15 cellular contexts compared by ENCODE assay signal in genomic region chr6:31035862-31036497, GRCh38. TPM values are rescaled to one million over a fixed set of nuclear protein-coding genes. Genes with fewer than 3 reads are reported as not detected.
"Had no signal": no experiment of that assay in that cellular context is flagged by ENCODE, and none has a peak within 500 bp of the region (broad histone marks: within the 10 kb centered on the region; RNA-seq: fewer than 3 reads in every experiment).

No MANE protein-coding gene starts in this region.

- H3K4me3 Mint-ChIP-seq: activated naive CD4-positive, alpha-beta T cell treated with anti-CD3 and anti-CD28 coated beads, Interleukin-2, amount 10 ng/mL, durations not matched to agents 7 days and 5 days; naive thymus-derived CD4-positive, alpha-beta T cell; stimulated activated effector memory CD8-positive, alpha-beta T cell treated with anti-CD3 and anti-CD28 coated beads, Interleukin-12 subunit alpha, Interleukin-12 subunit beta, amount 100 ng/mL, for 72 hours; T-helper 1 cell treated with Interleukin-12 subunit alpha and Interleukin-12 subunit beta and Interleukin-4 antibody, amounts not matched to agents 30 μg/mL and 1 μg/mL, for 36 hours had no signal

- H3K4me3 ChIP-seq: adrenal gland, right atrium auricular region, tibial artery had no signal

- H3K36me3 Mint-ChIP-seq: activated naive CD4-positive, alpha-beta T cell treated with anti-CD3 and anti-CD28 coated beads, Interleukin-2, amount 10 ng/mL, durations not matched to agents 7 days and 5 days; naive thymus-derived CD4-positive, alpha-beta T cell; stimulated activated effector memory CD8-positive, alpha-beta T cell treated with anti-CD3 and anti-CD28 coated beads, Interleukin-12 subunit alpha, Interleukin-12 subunit beta, amount 100 ng/mL, for 72 hours had no signal

- H3K4me1 ChIP-seq: adrenal gland, right atrium auricular region, tibial artery had no signal

- H3K27ac Mint-ChIP-seq: activated naive CD4-positive, alpha-beta T cell treated with anti-CD3 and anti-CD28 coated beads, Interleukin-2, amount 10 ng/mL, durations not matched to agents 7 days and 5 days; activated T-helper 2 cell treated with anti-CD3 and anti-CD28 coated beads, Interferon-gamma antibody, Interleukin-2, Interleukin-4, amounts not matched to agents 10 μg/mL and 5 μg/mL and 100 μg/mL, durations not matched to agents 14 hours and 24 hours and 36 hours; naive thymus-derived CD4-positive, alpha-beta T cell; stimulated activated effector memory CD8-positive, alpha-beta T cell treated with anti-CD3 and anti-CD28 coated beads, Interleukin-12 subunit alpha, Interleukin-12 subunit beta, amount 100 ng/mL, for 72 hours; T-helper 1 cell treated with Interleukin-12 subunit alpha and Interleukin-12 subunit beta and Interleukin-4 antibody, amounts not matched to agents 30 μg/mL and 1 μg/mL, for 36 hours had no signal

- H3K9me3 ChIP-seq: adrenal gland, right atrium auricular region, tibial artery had no signal

- H3K4me1 Mint-ChIP-seq: activated naive CD4-positive, alpha-beta T cell treated with anti-CD3 and anti-CD28 coated beads, Interleukin-2, amount 10 ng/mL, durations not matched to agents 7 days and 5 days; naive thymus-derived CD4-positive, alpha-beta T cell had no signal

- FAIRE-seq: TTC549 had no signal

- H3K27me3 ChIP-seq: right atrium auricular region, tibial artery had no signal

- H3K9me3 Mint-ChIP-seq: activated naive CD4-positive, alpha-beta T cell treated with anti-CD3 and anti-CD28 coated beads, Interleukin-2, amount 10 ng/mL, durations not matched to agents 7 days and 5 days; activated T-helper 2 cell treated with anti-CD3 and anti-CD28 coated beads, Interferon-gamma antibody, Interleukin-2, Interleukin-4, amounts not matched to agents 10 μg/mL and 5 μg/mL and 100 μg/mL, durations not matched to agents 14 hours and 24 hours and 36 hours; stimulated activated effector memory CD8-positive, alpha-beta T cell treated with anti-CD3 and anti-CD28 coated beads, Interleukin-12 subunit alpha, Interleukin-12 subunit beta, amount 100 ng/mL, for 72 hours; T-helper 1 cell treated with Interleukin-12 subunit alpha and Interleukin-12 subunit beta and Interleukin-4 antibody, amounts not matched to agents 30 μg/mL and 1 μg/mL, for 36 hours had no signal

- H3K27ac ChIP-seq: adrenal gland, right atrium auricular region, tibial artery had no signal

- H3K36me3 ChIP-seq: adrenal gland, right atrium auricular region, tibial artery had no signal

- DNase-seq: activated naive CD4-positive, alpha-beta T cell treated with anti-CD3 and anti-CD28 coated beads, Interleukin-2, amount 10 ng/mL, durations not matched to agents 7 days and 5 days; adrenal gland; hypothalamus; left colon; naive thymus-derived CD4-positive, alpha-beta T cell; tibial artery had no signal

RNA-seq across cellular contexts. Expression of gene MUC22, which starts 25.7 kb away (rescaled TPM):
- total RNA-seq: activated T-helper 2 cell treated with anti-CD3 and anti-CD28 coated beads, Interferon-gamma antibody, Interleukin-2, Interleukin-4, amounts not matched to agents 10 μg/mL and 5 μg/mL and 100 μg/mL, durations not matched to agents 14 hours and 24 hours and 36 hours; adrenal gland; fibroblast of lung; left colon; lung microvascular endothelial cell; mononuclear cell; naive thymus-derived CD4-positive, alpha-beta T cell; posterior vena cava; right atrium auricular region had no signal

RNA-seq across cellular contexts. Expression of gene MUC21, which starts 52.5 kb away (rescaled TPM):
- total RNA-seq: activated T-helper 2 cell treated with anti-CD3 and anti-CD28 coated beads, Interferon-gamma antibody, Interleukin-2, Interleukin-4, amounts not matched to agents 10 μg/mL and 5 μg/mL and 100 μg/mL, durations not matched to agents 14 hours and 24 hours and 36 hours; adrenal gland; fibroblast of lung; left colon; lung microvascular endothelial cell; mononuclear cell; naive thymus-derived CD4-positive, alpha-beta T cell; posterior vena cava; right atrium auricular region had no signal
